23 cellular contexts compared by ENCODE assay signal in genomic region chr4:22457348-22457747, GRCh38.
"Had no signal": no experiment of that assay in that cellular context is flagged by ENCODE, and none has a peak within 500 bp of the region (broad histone marks: within the 10 kb centered on the region; RNA-seq: fewer than 3 reads in every experiment).

No MANE protein-coding gene starts in this region.

- ATAC-seq: effector memory CD8-positive, alpha-beta T cell; gastroesophageal sphincter; heart left ventricle; left cardiac atrium; left lung; left ventricle myocardium superior; lower lobe of right lung had no signal

- H3K27me3 ChIP-seq: colonic mucosa, esophagus squamous epithelium, gastroesophageal sphincter, heart left ventricle, left lung had no signal

- H3K27ac ChIP-seq: colonic mucosa, epithelial cell of prostate, esophagus squamous epithelium, gastroesophageal sphincter, heart left ventricle, left lung, lower lobe of right lung had no signal

- H3K36me3 ChIP-seq: colonic mucosa, esophagus squamous epithelium, heart left ventricle, left lung, lower lobe of right lung had no signal

- DNase-seq: colonic mucosa; cortex of kidney; effector CD8-positive, alpha-beta T cell; effector memory CD8-positive, alpha-beta T cell; endodermal cell; erythroblast; esophagus squamous epithelium; foreskin fibroblast; foreskin melanocyte; heart left ventricle; hippocampal formation; left cardiac atrium; left lung; left ventricle myocardium superior; lower lobe of right lung; mesenchymal stem cell; mucosa of descending colon; naive B cell had no signal

- H3K4me1 ChIP-seq: colonic mucosa, esophagus squamous epithelium, gastroesophageal sphincter, left lung had no signal

- H3K9me3 ChIP-seq: colonic mucosa, esophagus squamous epithelium, gastroesophageal sphincter, heart left ventricle, left lung, lower lobe of right lung, mucosa of descending colon had no signal

- H3K4me3 ChIP-seq: colonic mucosa, esophagus squamous epithelium, gastroesophageal sphincter, heart left ventricle, left lung, lower lobe of right lung, mucosa of descending colon had no signal

- FAIRE-seq: endometrium, islet of Langerhans, keratinocyte had no signal
